Comparison of ENCODE assay signal across 8 cellular contexts in genomic region chr12:50400638-50401382, GRCh38. TPM values are rescaled to one million over a fixed set of nuclear protein-coding genes. Genes with fewer than 3 reads are reported as not detected.
A peak's percentile ranks its signal among the peaks of the same experiment; 100 is the strongest.
DNase-seq lines count a peak whose midpoint lies in the region; ATAC-seq and TF ChIP-seq lines count a peak whose summit lies in the region.

Gene LARP4, plus strand, starts transcription at chr12:50400885. Its CDS starts 126 bp downstream, at chr12:50401011.

- DNase-seq in GM13977 (ENCODE audit: low spot score), result peak; percentile 92
- DNase-seq in NCI-H187 (lab: John Stamatoyannopoulos, UW), result peak; percentile 91 to 93
- peak; percentile 70 to 97 (median 84) for DNase-seq in T-helper 2 cell
- peak; percentile 93 for DNase-seq in left ventricle myocardium superior
- peak; percentile 91 for DNase-seq in prostate gland (ENCODE audit: low spot score)

- TF ChIP-seq POLR2A in prostate gland (IDR thresholded peaks at IDR 0.05), result peak; percentile 77

- TF ChIP-seq CTCF in GM13977 (IDR thresholded peaks at IDR 0.05; ENCODE audit: extremely low read depth, insufficient read depth, missing control alignments) (no peak), prostate gland (IDR thresholded peaks at IDR 0.05) (no peak)

- intact Hi-C loops in left ventricle myocardium superior (cut with micrococcal nuclease), result no loop called here
- intact Hi-C loops in prostate gland (cut with DNase I), result loop anchor here (2.0 to 5.0 kb wide), 2 partner anchors 179 to 290 kb away; no protein-coding TSS in a partner anchor

- WGBS in prostate gland, result under 1% methylated on average over 43 of the region's 43 CpGs
- WGBS in urinary bladder, result under 1% methylated on average over 43 of the region's 43 CpGs

- no peaks in the 10 kb centered on the region for H3K36me3 ChIP-seq in prostate gland
- H3K36me3 ChIP-seq in urinary bladder (ENCODE audit: insufficient read depth), result no peaks in the 10 kb centered on the region

- H3K4me1 ChIP-seq in prostate gland (replicated peaks) (no peaks in the 10 kb centered on the region), urinary bladder (ENCODE audit: insufficient read depth) (no peaks in the 10 kb centered on the region)

- H3K27me3 ChIP-seq in prostate gland (replicated peaks; ENCODE audit: insufficient read depth), result no peaks in the 10 kb centered on the region

- in situ Hi-C loops in GM13977 (cut with MboI; ENCODE audit: low pct_unique_long_range_greater_than_20kb, low sequenced_read_pairs, unreplicated experiment), result no loop called here

- peak within 1 kb of the TSS; percentile 79 for H3K27ac ChIP-seq in angular gyrus (ENCODE audit: low read depth, low read length)
- H3K27ac ChIP-seq in prostate gland, result peak within 1 kb of the TSS; percentile 88 to 94
- H3K27ac ChIP-seq in urinary bladder (ENCODE audit: low read depth), result peak within 1 kb of the TSS; percentile 72

- no peaks in the 10 kb centered on the region for H3K9me3 ChIP-seq in prostate gland

- H3K4me3 ChIP-seq in prostate gland (peak within 1 kb of the TSS; percentile 68 to 71), urinary bladder (ENCODE audit: low read depth, low read length) (peak within 1 kb of the TSS; percentile 64)

- ATAC-seq in HG02885 (IDR thresholded peaks at IDR 0.05; ENCODE audit: poor library complexity, unreplicated experiment) (peak; percentile 92), left ventricle myocardium superior (peak; percentile 98)

RNA-seq across cellular contexts. Expression of gene LARP4, which starts in this region (rescaled TPM):
- total RNA-seq in left ventricle myocardium superior (55.6 TPM), prostate gland (10 to 100 TPM; 29.7 to 32.9 TPM), urinary bladder (77.5 TPM)
- polyA plus RNA-seq in urinary bladder, result 11.3 TPM

Comparison
In these comparisons a context has a peak if more than half of its experiments do, and no peak if none do; other contexts are left out.
1. Peak in every context shown above with its lines: DNase-seq, ATAC-seq, H3K4me3 ChIP-seq and H3K27ac ChIP-seq.